Comparison of ENCODE assay signal across 9 cellular contexts in the genomic region with DNA sequence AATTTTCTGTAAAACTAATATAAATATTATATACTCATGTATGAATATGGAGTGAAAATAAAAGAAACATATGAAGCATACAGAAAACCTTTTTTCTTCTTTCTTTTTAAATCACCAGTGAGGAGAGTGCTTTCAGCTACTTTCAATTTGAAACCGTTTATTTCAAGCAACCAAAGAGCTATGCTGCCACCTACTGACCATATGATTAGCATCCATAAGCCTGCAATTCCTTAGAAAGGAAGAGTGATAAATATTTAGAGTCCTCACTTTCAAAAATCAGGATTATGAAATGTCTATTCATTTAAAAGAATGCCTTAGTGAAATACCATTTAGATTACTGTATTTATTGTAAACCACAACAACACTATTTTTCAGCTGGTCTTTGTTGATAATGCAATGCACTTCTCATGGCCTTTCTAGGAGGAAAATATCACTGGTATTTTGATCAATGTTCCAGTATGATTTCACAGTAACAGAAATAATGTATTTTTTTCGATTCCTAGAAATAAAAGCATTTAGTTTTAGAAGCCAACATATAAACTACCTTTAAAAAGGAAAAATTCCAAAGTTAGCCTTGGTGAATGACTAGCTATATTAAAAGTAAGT.
DNase-seq lines count a peak whose midpoint lies in the region; ATAC-seq and TF ChIP-seq lines count a peak whose summit lies in the region.
"Had no signal": no experiment of that assay in that cellular context is flagged by ENCODE, and none has a peak within 500 bp of the region (broad histone marks: within the 10 kb centered on the region; RNA-seq: fewer than 3 reads in every experiment).

No MANE protein-coding gene starts in this region.

- no TSS peak for BruUV-seq in PC-3 (replicated peaks; lab: Mats Ljungman, UMichigan)

- no peak overlapping the region for H4K91ac ChIP-seq in H9 (ENCODE audit: insufficient read length, low read depth, low read length)

- H3K23ac ChIP-seq in H9 (ENCODE audit: insufficient read length, low read depth, low read length): no peak overlapping the region

- H3K9me3 ChIP-seq in H9 (ENCODE audit: control insufficient read depth, low read depth, low read length) (no peaks in the 10 kb centered on the region), Karpas-422 (ENCODE audit: low read length) (no peaks in the 10 kb centered on the region), PC-3 (ENCODE audit: low read length) (no peaks in the 10 kb centered on the region)

- peak; percentile 66 for ATAC-seq in PC-3
- ATAC-seq: naive thymus-derived CD4-positive, alpha-beta T cell had no signal

- H2BK15ac ChIP-seq in H9 (ENCODE audit: low read depth, low read length): no peak overlapping the region

- TF ChIP-seq CTCF in H9 (conservative IDR thresholded peaks at IDR 0.05) (peak; percentile 91), PC-3 (conservative IDR thresholded peaks at IDR 0.05; ENCODE audit: low read depth, low read length) (peak; percentile 81), mesothelial cell of epicardium (IDR thresholded peaks at IDR 0.05; ENCODE audit: unreplicated experiment) (peak; percentile 64)

- H4K5ac ChIP-seq in H9 (ENCODE audit: insufficient read length, low read depth, low read length): no peak overlapping the region

- no peak overlapping the region for H3K18ac ChIP-seq in H9 (ENCODE audit: insufficient read length, low read depth, low read length)

- no peak overlapping the region for H2BK12ac ChIP-seq in H9 (ENCODE audit: insufficient read length, low read depth, low read length)

- no peak overlapping the region for H2AK5ac ChIP-seq in H9 (ENCODE audit: insufficient read length, low read length)

- H3K36me3 ChIP-seq in Karpas-422 (ENCODE audit: insufficient read depth, low read length) (no peaks in the 10 kb centered on the region), PC-3 (ENCODE audit: low read depth, low read length) (no peaks in the 10 kb centered on the region; the same call in 1 of the 2 replicates)

- no peak overlapping the region for H3K9ac ChIP-seq in H9 (ENCODE audit: extremely low read depth, insufficient read length, low read length)
- H3K9ac ChIP-seq in Karpas-422 (ENCODE audit: low read length): no peak overlapping the region
- peak overlapping the region; percentile 15; the same call in 1 of the 2 replicates for H3K9ac ChIP-seq in PC-3 (ENCODE audit: low read length)

- H3F3A ChIP-seq in PC-3 (ENCODE audit: low read length, unreplicated experiment): no peaks in the 10 kb centered on the region

- peaks cover 5 to 9% of the 10 kb centered on the region in 2 experiments for H3K4me1 Mint-ChIP-seq in H9
- peaks cover 33% of the 10 kb centered on the region for H3K4me1 Mint-ChIP-seq in mesothelial cell of epicardium

- H3K4me1 ChIP-seq in H9 (ENCODE audit: insufficient read depth, low read length): no peaks in the 10 kb centered on the region
- no peaks in the 10 kb centered on the region for H3K4me1 ChIP-seq in Karpas-422 (ENCODE audit: low read length)
- H3K4me1 ChIP-seq in PC-3 (ENCODE audit: insufficient read depth, low read length): no peaks in the 10 kb centered on the region

- no peaks in the 10 kb centered on the region for H3K79me1 ChIP-seq in H9 (ENCODE audit: insufficient read depth, low read depth, low read length, poor library complexity, severe bottlenecking)

- DNase-seq in A172 (ENCODE audit: low spot score) (peak; percentile 71), GM04503 (ENCODE audit: low read depth) (peak; percentile 31), H9 (no peak), Karpas-422 (peak; percentile 89), PC-3 (peak; percentile 79), dermis microvascular lymphatic vessel endothelial cell (ENCODE audit: low read depth in 2 of 2) (peak; percentile 56 to 75), mesothelial cell of epicardium (ENCODE audit: low spot score in 2 of 2, unreplicated experiment in 2 of 2) (no peak), GM19240 (ENCODE audit: insufficient read length, low spot score) (no peak)

- no peak overlapping the region for H3K14ac ChIP-seq in H9 (ENCODE audit: insufficient read depth, low read length)

- H3K27me3 Mint-ChIP-seq in H9 (ENCODE audit: low read depth) (no peaks in the 10 kb centered on the region), mesothelial cell of epicardium (ENCODE audit: low read depth) (no peaks in the 10 kb centered on the region)
- H3K27me3 Mint-ChIP-seq: naive thymus-derived CD4-positive, alpha-beta T cell had no signal

- H3K27ac Mint-ChIP-seq in H9: no peak overlapping the region
- no peak overlapping the region for H3K27ac Mint-ChIP-seq in mesothelial cell of epicardium
- H3K27ac Mint-ChIP-seq: naive thymus-derived CD4-positive, alpha-beta T cell had no signal

- H2BK20ac ChIP-seq in H9 (ENCODE audit: low read depth, low read length, poor library complexity, severe bottlenecking): no peak overlapping the region

- H3K27ac ChIP-seq in H9 (ENCODE audit: insufficient read length, low read depth, low read length): no peak overlapping the region
- H3K27ac ChIP-seq in Karpas-422 (ENCODE audit: low read length): no peak overlapping the region
- no peak overlapping the region for H3K27ac ChIP-seq in PC-3 (ENCODE audit: low read length)

- no peak overlapping the region for H3K4ac ChIP-seq in H9 (ENCODE audit: low read depth, low read length)

- no peaks in the 10 kb centered on the region for H4K20me1 ChIP-seq in H9 (ENCODE audit: control insufficient read depth, insufficient read depth, insufficient read length)
- H4K20me1 ChIP-seq in Karpas-422 (ENCODE audit: insufficient read depth, low read depth, low read length): no peaks in the 10 kb centered on the region
- no peaks in the 10 kb centered on the region for H4K20me1 ChIP-seq in PC-3 (ENCODE audit: low read length)

- H2BK5ac ChIP-seq in H9 (ENCODE audit: insufficient read length, low read length): no peak overlapping the region

- POLR2A ChIA-PET in PC-3 (lab: Charles Lee; ENCODE audit: unreplicated experiment): no interaction called here

- no peak overlapping the region for H3K56ac ChIP-seq in H9 (ENCODE audit: insufficient read length, low read depth, low read length)

- H4K8ac ChIP-seq in H9 (replicated peaks; ENCODE audit: insufficient read length, low read depth, low read length): no peak overlapping the region

- no peak overlapping the region for H3T11ph ChIP-seq in H9 (ENCODE audit: low read length)

- H3K4me3 ChIP-seq in Karpas-422 (ENCODE audit: low read length) (no peak overlapping the region), PC-3 (ENCODE audit: low read length) (no peak overlapping the region)

- H3K4me3 Mint-ChIP-seq in H9: no peak overlapping the region
- no peak overlapping the region for H3K4me3 Mint-ChIP-seq in mesothelial cell of epicardium
- H3K4me3 Mint-ChIP-seq: naive thymus-derived CD4-positive, alpha-beta T cell had no signal

- intact Hi-C loops in PC-3 (cut with micrococcal nuclease): loop anchor here (5.0 to 10.0 kb wide), 4 partner anchors 152 to 537 kb away; no protein-coding TSS in a partner anchor

- H3K9me3 Mint-ChIP-seq in H9: no peaks in the 10 kb centered on the region
- no peaks in the 10 kb centered on the region for H3K9me3 Mint-ChIP-seq in mesothelial cell of epicardium
- H3K9me3 Mint-ChIP-seq: naive thymus-derived CD4-positive, alpha-beta T cell had no signal

- no peak overlapping the region for H2AFZ ChIP-seq in H9 (ENCODE audit: low read length)
- H2AFZ ChIP-seq in Karpas-422 (ENCODE audit: low read length): no peak overlapping the region
- no peak overlapping the region for H2AFZ ChIP-seq in PC-3 (ENCODE audit: low read length)

- CTCF ChIA-PET in PC-3 (lab: Charles Lee): interaction anchor here (0.9 to 1.0 kb wide), 2 partner anchors 64 to 152 kb away, joined by 3 to 8 read pairs; no protein-coding TSS in a partner anchor

- H3K4me2 ChIP-seq in H9 (ENCODE audit: insufficient read depth, insufficient read length, low read length): no peak overlapping the region
- peak overlapping the region; percentile 19 for H3K4me2 ChIP-seq in Karpas-422 (ENCODE audit: low read depth, low read length, poor library complexity, severe bottlenecking)
- no peak overlapping the region for H3K4me2 ChIP-seq in PC-3 (ENCODE audit: low read length)

- H3K9me2 ChIP-seq in Karpas-422 (replicated peaks; ENCODE audit: insufficient read depth, low read length) (no peaks in the 10 kb centered on the region), PC-3 (replicated peaks; ENCODE audit: low read length) (no peaks in the 10 kb centered on the region)

- H2BK120ac ChIP-seq in H9 (ENCODE audit: low read depth, low read length, poor library complexity, severe bottlenecking): no peak overlapping the region

- H3K36me3 Mint-ChIP-seq in H9 (ENCODE audit: insufficient read depth in 1 of 3, low read depth in 3 of 3) (no peaks in the 10 kb centered on the region), mesothelial cell of epicardium (no peaks in the 10 kb centered on the region)
- H3K36me3 Mint-ChIP-seq: naive thymus-derived CD4-positive, alpha-beta T cell had no signal

- no peaks in the 10 kb centered on the region for H3K23me2 ChIP-seq in H9 (ENCODE audit: insufficient read length, low read depth, low read length, poor library complexity, severe bottlenecking)

- no peaks in the 10 kb centered on the region for H3K27me3 ChIP-seq in H9 (ENCODE audit: insufficient read depth, low read length)
- H3K27me3 ChIP-seq in Karpas-422 (ENCODE audit: low read length): no peaks in the 10 kb centered on the region
- no peaks in the 10 kb centered on the region for H3K27me3 ChIP-seq in PC-3 (ENCODE audit: low read length)

- H3K79me2 ChIP-seq in H9 (ENCODE audit: insufficient read depth, low read length) (no peaks in the 10 kb centered on the region), Karpas-422 (ENCODE audit: low read length) (no peaks in the 10 kb centered on the region), PC-3 (ENCODE audit: low read length) (no peaks in the 10 kb centered on the region)

- WGBS in H9 (ENCODE audit: extremely low coverage, insufficient read length, low lambda C conversion rate): no CpG with 5 or more reads among the region's 2 CpGs

Comparison
In these comparisons a context has a peak if more than half of its experiments do, and no peak if none do; other contexts are left out.
1. DNase-seq: peak in A172 (single experiment), GM04503 (single experiment), Karpas-422 (single experiment), PC-3 (single experiment) and dermis microvascular lymphatic vessel endothelial cell (2 of 2); none in H9 (single experiment), mesothelial cell of epicardium (0 of 2) and GM19240 (single experiment).
2. Peak in every context shown above with its lines, with median percentiles within 50 percentile points of each other: CTCF ChIP-seq.